9 cellular contexts compared by ENCODE assay signal in the genomic region with DNA sequence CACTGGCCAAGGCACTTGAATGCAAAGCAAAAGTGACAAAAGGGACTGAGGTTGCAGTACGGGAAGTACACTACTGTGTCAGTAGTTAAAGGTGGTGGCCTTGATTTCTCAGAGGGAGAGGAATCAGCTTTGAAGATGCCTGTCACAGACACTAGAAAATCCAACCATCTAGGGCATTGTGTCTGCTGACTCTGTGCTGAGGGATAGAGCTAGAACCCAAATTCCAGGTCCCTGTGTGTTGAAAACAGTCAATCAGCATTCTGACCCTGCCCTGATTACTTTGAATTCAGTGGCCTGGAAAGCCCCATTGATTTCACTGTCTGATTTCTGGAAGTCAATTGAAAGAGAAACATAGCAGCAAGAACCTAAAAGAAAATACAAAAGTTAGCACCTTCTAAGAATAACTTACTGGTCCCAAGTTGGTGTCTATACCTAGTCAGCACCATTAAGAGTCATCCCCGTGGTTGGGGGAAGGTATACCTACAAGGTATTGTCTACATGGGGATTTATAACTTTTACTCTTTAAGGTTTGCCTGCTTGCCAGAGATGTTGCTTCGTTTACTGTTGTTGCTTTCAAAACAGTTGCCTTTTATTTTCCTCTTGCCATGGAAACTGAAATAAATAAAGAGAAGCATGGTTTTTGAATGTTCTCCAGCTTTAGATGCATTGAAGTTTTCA.
DNase-seq lines count a peak whose midpoint lies in the region; ATAC-seq, FAIRE-seq and TF ChIP-seq lines count a peak whose summit lies in the region.
"Had no signal": no experiment of that assay in that cellular context is flagged by ENCODE, and none has a peak within 500 bp of the region (broad histone marks: within the 10 kb centered on the region; RNA-seq: fewer than 3 reads in every experiment).

No MANE protein-coding gene starts in this region.

- peak overlapping the region; percentile 64 for H3K27ac ChIP-seq in fibroblast of lung (ENCODE audit: insufficient read depth, low read length)
- peak overlapping the region in 2 of 4 donors; percentile 7 to 21 for H3K27ac ChIP-seq in esophagus squamous epithelium

- FAIRE-seq in frontal cortex (lab: Jason Lieb, UNC) = no peak

- DNase-seq in ELR (ENCODE audit: low read depth) (peak; percentile 26), T-helper 1 cell (peak in 4 of 5 donors; percentile 25 to 67 (median 32)), fibroblast of lung (ENCODE audit: low read depth in 2 of 2) (peak; percentile 25 to 33), frontal cortex (ENCODE audit: low spot score in 2 of 2) (no peak), ureter (ENCODE audit: low spot score) (no peak), esophagus squamous epithelium (lab: John Stamatoyannopoulos, UW) (no peak), NAMALWA (ENCODE audit: low spot score) (no peak)
- DNase-seq: left cardiac atrium had no signal

- H3K79me2 ChIP-seq in fibroblast of lung (ENCODE audit: control insufficient read depth, insufficient read depth, low read length) = no peaks in the 10 kb centered on the region

- intact Hi-C loops in esophagus squamous epithelium (cut with DNase I) = no loop called here

- no peaks in the 10 kb centered on the region for H4K20me1 ChIP-seq in fibroblast of lung (ENCODE audit: control insufficient read depth, extremely low read depth, insufficient read depth, low read length)

- H3K9ac ChIP-seq in fibroblast of lung (ENCODE audit: insufficient read depth, low read length) = no peak overlapping the region

- no peak for TF ChIP-seq POLR2A in esophagus squamous epithelium (IDR thresholded peaks at IDR 0.05)

- WGBS in esophagus squamous epithelium, 2 donors = 48 to 50% methylated on average over 3 of the region's 3 CpGs

- peak; percentile 47 for ATAC-seq in GM21529 (IDR thresholded peaks at IDR 0.05; ENCODE audit: unreplicated experiment)

- H3K36me3 ChIP-seq in fibroblast of lung (ENCODE audit: control insufficient read depth, insufficient read depth, low read length) (no peaks in the 10 kb centered on the region), esophagus squamous epithelium (no peaks in the 10 kb centered on the region)

- H3K4me1 ChIP-seq in fibroblast of lung (ENCODE audit: control insufficient read depth, extremely low read depth, insufficient read depth, low read length) = peaks cover 8% of the 10 kb centered on the region
- peaks cover 0 to 56% (median 32%) of the 10 kb centered on the region in 3 donors for H3K4me1 ChIP-seq in esophagus squamous epithelium

- H3K4me3 ChIP-seq in fibroblast of lung (replicated peaks in 1 of 4; ENCODE audit: control extremely low read depth in 1 of 4, insufficient read depth in 1 of 4, low read depth in 3 of 4, low read length in 4 of 4) (no peak overlapping the region), esophagus squamous epithelium (no peak overlapping the region)

- H3K9me3 ChIP-seq in fibroblast of lung (ENCODE audit: control insufficient read depth, insufficient read depth, low read depth, low read length) (no peaks in the 10 kb centered on the region), esophagus squamous epithelium (no peaks in the 10 kb centered on the region)

- H3K4me2 ChIP-seq in fibroblast of lung (ENCODE audit: extremely low read depth, insufficient read depth, low read length) = peak overlapping the region; percentile 64

- TF ChIP-seq CTCF in fibroblast of lung (conservative IDR thresholded peaks at IDR 0.05 in 1 of 2, IDR thresholded peaks at IDR 0.05 in 1 of 2; ENCODE audit: low read depth in 1 of 2, low read length in 2 of 2) = no peak
- no peak for TF ChIP-seq CTCF in esophagus squamous epithelium (IDR thresholded peaks at IDR 0.05)

- H3K27me3 ChIP-seq in fibroblast of lung (ENCODE audit: control insufficient read depth, insufficient read depth, low read length) (no peaks in the 10 kb centered on the region), esophagus squamous epithelium (no peaks in the 10 kb centered on the region)

- H2AFZ ChIP-seq in fibroblast of lung (ENCODE audit: low read length) = no peak overlapping the region

Comparison
In these comparisons a context has a peak if more than half of its experiments do, and no peak if none do; other contexts are left out.
1. DNase-seq: peak in ELR (single experiment), T-helper 1 cell (4 of 5) and fibroblast of lung (2 of 2); none in frontal cortex (0 of 2), ureter (single experiment), esophagus squamous epithelium (single experiment) and NAMALWA (single experiment).